11 cellular contexts compared by ENCODE assay signal in the genomic region with DNA sequence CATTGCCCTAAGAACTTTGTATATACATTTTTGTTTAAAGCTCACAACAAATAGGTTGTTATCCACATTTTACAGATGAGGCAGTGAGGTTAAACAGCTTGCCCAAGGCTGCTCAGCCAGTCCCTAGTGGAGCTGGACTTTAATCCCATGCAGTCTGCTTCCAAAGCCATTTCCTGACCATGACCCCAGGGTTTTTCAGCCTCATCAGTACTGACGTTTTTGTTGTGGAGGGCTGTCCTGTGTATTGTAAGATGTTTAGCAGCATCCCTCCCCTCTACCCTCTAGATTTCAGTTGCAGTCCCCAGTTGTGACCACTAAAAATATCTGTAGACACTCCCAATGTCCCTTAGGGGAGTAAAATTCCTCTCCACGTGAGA. TPM values are rescaled to one million over a fixed set of nuclear protein-coding genes. Genes with fewer than 3 reads are reported as not detected.
A peak's percentile ranks its signal among the peaks of the same experiment; 100 is the strongest.
DNase-seq lines count a peak whose midpoint lies in the region; ATAC-seq, FAIRE-seq and TF ChIP-seq lines count a peak whose summit lies in the region.
"Had no signal": no experiment of that assay in that cellular context is flagged by ENCODE, and none has a peak within 500 bp of the region (broad histone marks: within the 10 kb centered on the region; RNA-seq: fewer than 3 reads in every experiment).

No MANE protein-coding gene starts in this region.

- peaks cover 42% of the 10 kb centered on the region for H3K4me1 Mint-ChIP-seq in CD4-positive, alpha-beta T cell (ENCODE audit: low read depth)
- H3K4me1 Mint-ChIP-seq in mesothelial cell of epicardium (peaks cover 82% of the 10 kb centered on the region), glutamatergic neuron (ENCODE audit: low read depth, unreplicated experiment) (peaks cover 8% of the 10 kb centered on the region)

- POLR2A ChIA-PET in CD4-positive, alpha-beta T cell (lab: Charles Lee), result no interaction called here
- POLR2A ChIA-PET in K562 (lab: Yijun Ruan, JAX), result interaction anchor here (1.2 kb wide), 1 partner anchor 9 kb away, joined by 3 read pairs; no protein-coding TSS in a partner anchor

- H2AFZ ChIP-seq in K562 (ENCODE audit: low read depth, low read length), result no peak overlapping the region

- H3K4me3 ChIP-seq in K562 (no peak overlapping the region), adrenal gland (no peak overlapping the region), lower leg skin (ENCODE audit: low read depth, poor library complexity, severe bottlenecking) (no peak overlapping the region)

- no peak for ATAC-seq in CD4-positive, alpha-beta T cell (ENCODE audit: poor library complexity)
- ATAC-seq in HG02759 (IDR thresholded peaks at IDR 0.05; ENCODE audit: unreplicated experiment) (peak; percentile 29), K562 (peak; percentile 29; the same call in 2 of the 3 replicates)

- no peak for TF ChIP-seq EP300 in K562 (IDR thresholded peaks at IDR 0.05; ENCODE audit: low read length)

- TF ChIP-seq POLR2A in K562 (conservative IDR thresholded peaks at IDR 0.05) (no peak), adrenal gland (IDR thresholded peaks at IDR 0.05) (no peak), lower leg skin (IDR thresholded peaks at IDR 0.05) (no peak)

- no peaks in the 10 kb centered on the region for H3K36me3 ChIP-seq in K562 (ENCODE audit: control insufficient read depth, insufficient read depth, low read length)
- H3K36me3 ChIP-seq in adrenal gland (replicated peaks in 1 of 2), result no peaks in the 10 kb centered on the region

- H3K4me1 ChIP-seq in K562 (replicated peaks in 1 of 2; ENCODE audit: control insufficient read depth in 2 of 2, insufficient read depth in 2 of 2, low read length in 2 of 2) (no peaks in the 10 kb centered on the region), adrenal gland (replicated peaks in 1 of 2) (peaks cover 11 to 32% of the 10 kb centered on the region in 2 donors)

- no peaks in the 10 kb centered on the region for H3K79me2 ChIP-seq in K562 (ENCODE audit: control insufficient read depth, insufficient read depth, low read length)

- H3K9me3 ChIP-seq in CD4-positive, alpha-beta T cell (ENCODE audit: control insufficient read depth, low read length), result no peaks in the 10 kb centered on the region
- no peaks in the 10 kb centered on the region for H3K9me3 ChIP-seq in K562 (replicated peaks; ENCODE audit: control insufficient read depth, insufficient read depth, low read depth, low read length)
- H3K9me3 ChIP-seq in adrenal gland (replicated peaks in 1 of 3), result no peaks in the 10 kb centered on the region

- in situ Hi-C loops in K562 (cut with MboI), result loop anchor here (10.0 kb wide), 1 partner anchor 585 kb away; no protein-coding TSS in a partner anchor

- H3K9me3 Mint-ChIP-seq in CD4-positive, alpha-beta T cell, result no peaks in the 10 kb centered on the region
- H3K9me3 Mint-ChIP-seq in mesothelial cell of epicardium, result no peaks in the 10 kb centered on the region
- no peaks in the 10 kb centered on the region for H3K9me3 Mint-ChIP-seq in glutamatergic neuron (ENCODE audit: unreplicated experiment)
- H3K9me3 Mint-ChIP-seq: activated T-helper 1 cell treated with anti-CD3 and anti-CD28 coated beads, Interleukin-12 subunit alpha, Interleukin-12 subunit beta, Interleukin-2, Interleukin-4 antibody, amounts not matched to agents 30 ng/mL and 10 ng/mL and 1 ng/mL, durations not matched to agents 14 hours and 24 hours and 36 hours had no signal

- no peak for FAIRE-seq in K562 (lab: Jason Lieb, UNC)

- no peak overlapping the region for H3K9ac ChIP-seq in K562 (ENCODE audit: insufficient read depth in 1 of 2, low read depth in 2 of 2, low read length in 2 of 2)

- H3K27ac Mint-ChIP-seq in CD4-positive, alpha-beta T cell, result peak overlapping the region; percentile 40
- H3K27ac Mint-ChIP-seq in mesothelial cell of epicardium (peak overlapping the region; percentile 97), glutamatergic neuron (ENCODE audit: unreplicated experiment) (no peak overlapping the region)
- H3K27ac Mint-ChIP-seq: activated T-helper 1 cell treated with anti-CD3 and anti-CD28 coated beads, Interleukin-12 subunit alpha, Interleukin-12 subunit beta, Interleukin-2, Interleukin-4 antibody, amounts not matched to agents 30 ng/mL and 10 ng/mL and 1 ng/mL, durations not matched to agents 14 hours and 24 hours and 36 hours had no signal

- DNase-seq in CD4-positive, alpha-beta T cell, result no peak
- no peak for DNase-seq in K562 (ENCODE audit: extremely low read depth in 1 of 4, low spot score in 3 of 4)
- DNase-seq in mesothelial cell of epicardium (ENCODE audit: low spot score in 2 of 2, unreplicated experiment in 2 of 2), result no peak
- DNase-seq in glutamatergic neuron, result no peak
- no peak for DNase-seq in adrenal gland
- no peak for DNase-seq in lower leg skin (ENCODE audit: low spot score in 2 of 2)
- DNase-seq in stimulated activated CD4-positive, alpha-beta T cell treated with anti-CD3 and anti-CD28 coated beads, Interleukin-1b, Interleukin-23, amount 100 ng/mL, for 48 hours, result no peak
- DNase-seq: NCI-H1417 treated with DMSO at 0.1 percent for 48 hours had no signal

- H3K36me3 Mint-ChIP-seq in CD4-positive, alpha-beta T cell (ENCODE audit: low read depth), result no peaks in the 10 kb centered on the region
- H3K36me3 Mint-ChIP-seq in mesothelial cell of epicardium (peaks cover 3% of the 10 kb centered on the region), glutamatergic neuron (ENCODE audit: unreplicated experiment) (no peaks in the 10 kb centered on the region)

- no peak overlapping the region for H3K4me3 Mint-ChIP-seq in CD4-positive, alpha-beta T cell
- H3K4me3 Mint-ChIP-seq in mesothelial cell of epicardium, result no peak overlapping the region
- H3K4me3 Mint-ChIP-seq in glutamatergic neuron (ENCODE audit: unreplicated experiment), result no peak overlapping the region
- H3K4me3 Mint-ChIP-seq: activated T-helper 1 cell treated with anti-CD3 and anti-CD28 coated beads, Interleukin-12 subunit alpha, Interleukin-12 subunit beta, Interleukin-2, Interleukin-4 antibody, amounts not matched to agents 30 ng/mL and 10 ng/mL and 1 ng/mL, durations not matched to agents 14 hours and 24 hours and 36 hours had no signal

- no peaks in the 10 kb centered on the region for H4K20me1 ChIP-seq in K562 (replicated peaks; ENCODE audit: control insufficient read depth, insufficient read depth, low read length)

- CTCF ChIA-PET in CD4-positive, alpha-beta T cell (lab: Charles Lee), result no interaction called here
- CTCF ChIA-PET in K562 (lab: Yijun Ruan, JAX; ENCODE audit: low intra/inter-chr PET ratio), result no interaction called here

- no peak for TF ChIP-seq CTCF in CD4-positive, alpha-beta T cell (IDR thresholded peaks at IDR 0.05)
- TF ChIP-seq CTCF in K562 (IDR thresholded peaks at IDR 0.05 in 2 of 3, conservative IDR thresholded peaks at IDR 0.05 in 1 of 3; ENCODE audit: insufficient read depth in 2 of 3, low read depth in 1 of 3, low read length in 3 of 3) (no peak), mesothelial cell of epicardium (IDR thresholded peaks at IDR 0.05; ENCODE audit: unreplicated experiment) (no peak), glutamatergic neuron (IDR thresholded peaks at IDR 0.05; ENCODE audit: partially characterized antibody, unreplicated experiment) (no peak), adrenal gland (IDR thresholded peaks at IDR 0.05) (no peak), lower leg skin (IDR thresholded peaks at IDR 0.05) (no peak)

- WGBS in K562 (ENCODE audit: insufficient coverage, low coverage, missing lambda C conversion rate), result 0% methylated on average over 2 of the region's 2 CpGs
- 49 to 64% (median 57%) methylated on average over 2 of the region's 2 CpGs for WGBS in adrenal gland, 4 donors
- 22 to 23% methylated on average over 2 of the region's 2 CpGs for WGBS in lower leg skin, 2 donors

- H3K27me3 Mint-ChIP-seq in CD4-positive, alpha-beta T cell, result no peaks in the 10 kb centered on the region
- H3K27me3 Mint-ChIP-seq in mesothelial cell of epicardium (ENCODE audit: low read depth), result no peaks in the 10 kb centered on the region
- H3K27me3 Mint-ChIP-seq in glutamatergic neuron (ENCODE audit: unreplicated experiment), result no peaks in the 10 kb centered on the region

- intact Hi-C loops in CD4-positive, alpha-beta T cell (cut with DNase I, micrococcal nuclease), result loop anchor here in 1 of 2 experiments (10.0 kb wide), 1 partner anchor 605 kb away; a partner anchor contains a TSS
- intact Hi-C loops in K562 (cut with micrococcal nuclease) (loop anchor here (10.0 kb wide), 1 partner anchor 735 kb away; a partner anchor contains a TSS), adrenal gland (cut with DNase I) (loop anchor here in 1 of 2 donors (10.0 kb wide), 1 partner anchor 105 kb away; no protein-coding TSS in a partner anchor), lower leg skin (cut with DNase I; ENCODE audit: low total_unique reads) (no loop called here)

- H3K27ac ChIP-seq in CD4-positive, alpha-beta T cell (ENCODE audit: low read depth, low read length), result no peak overlapping the region
- H3K27ac ChIP-seq in K562 (ENCODE audit: extremely low read depth, low read depth, low read length) (no peak overlapping the region), adrenal gland (peak overlapping the region in 2 of 5 donors; percentile 45 to 53)
- H3K27ac ChIP-seq: epithelial cell of prostate had no signal

- BruUV-seq in K562 (replicated peaks; lab: Mats Ljungman, UMichigan), result no TSS peak

- no peak overlapping the region for H3K4me2 ChIP-seq in K562 (ENCODE audit: insufficient read depth, low read length)

- TF ChIP-seq RAD21 in K562 (CRISPR knock-in tag; conservative IDR thresholded peaks at IDR 0.05 in 1 of 2, IDR thresholded peaks at IDR 0.05 in 1 of 2), result no peak

- H3K9me1 ChIP-seq in K562 (ENCODE audit: control insufficient read depth, insufficient read depth, low read length), result no peaks in the 10 kb centered on the region

- H3K27me3 ChIP-seq in CD4-positive, alpha-beta T cell (ENCODE audit: control insufficient read depth, insufficient read depth, low read length), result no peaks in the 10 kb centered on the region
- H3K27me3 ChIP-seq in K562 (ENCODE audit: control insufficient read depth in 2 of 2, insufficient read depth in 2 of 2, low read length in 2 of 2), result peaks cover 5 to 23% of the 10 kb centered on the region in 2 experiments; a peak in 3 of 5 replicates
- no peaks in the 10 kb centered on the region for H3K27me3 ChIP-seq in adrenal gland

RNA-seq across cellular contexts. Expression of a gene that starts 30.3 kb away (rescaled TPM):
- not detected for total RNA-seq in CD4-positive, alpha-beta T cell
- total RNA-seq in K562 (2011; cell fraction: chromatin; rRNA removed; ENCODE audit: low replicate concordance), result not detected in 2 replicates
- not detected in 2 replicates for total RNA-seq in K562 (2011; cell fraction: nucleolus; rRNA removed)
- total RNA-seq in K562 (2011; cell fraction: nucleoplasm; rRNA removed), result not detected in 2 replicates
- total RNA-seq in K562 (2014; rRNA removed) (not detected in 2 replicates), K562 (2014; rRNA removed; fragmentation: Illumina TruSeq; extraction: Trizol) (not detected in 2 replicates), K562 (2015; rRNA removed; fragmentation: Illumina TruSeq; extraction: Trizol) (not detected in 2 replicates), K562 (2021) (not detected in 2 replicates), mesothelial cell of epicardium (0.57 to 0.95 TPM in 2 of 3 replicates, not detected in the other), glutamatergic neuron (ENCODE audit: unreplicated experiment) (not detected), adrenal gland (under 1 TPM in 2 of 8 donors, not detected in 6; 0.39 to 0.80 TPM), lower leg skin (1 to 10 TPM in 3 of 4 donors, not detected in 1; 2.1 to 4.6 (median 3.0) TPM)
- polyA plus RNA-seq in K562 (2011; rRNA removed) (0.08 TPM in 1 of 2 replicates, not detected in the other), K562 (2014; fragmentation: Illumina TruSeq; extraction: Trizol) (0.19 TPM in 1 of 2 replicates, not detected in the other), K562 (2014; fragmentation: Nextera tagmentation; extraction: Ambion mirVana) (not detected), K562 (2014; rRNA removed) (not detected in 2 replicates), adrenal gland (under 1 TPM in 1 of 3 donors, not detected in 2; 0.37 TPM)
- not detected in 2 replicates for polyA plus RNA-seq in K562 (2011; cell fraction: cytosol; rRNA removed)
- polyA plus RNA-seq in K562 (2011; cell fraction: nucleus; rRNA removed), result not detected in 2 replicates
- polyA plus RNA-seq in K562 (2012), result not detected in 2 replicates
- not detected in 2 replicates for polyA minus RNA-seq in K562 (2011; rRNA and poly(A)+ RNA removed)
- not detected in 2 replicates for polyA minus RNA-seq in K562 (2011; cell fraction: cytosol; rRNA and poly(A)+ RNA removed)
- not detected in 2 replicates for polyA minus RNA-seq in K562 (2011; cell fraction: nucleus; rRNA and poly(A)+ RNA removed)
- total RNA-seq: activated T-helper 1 cell treated with anti-CD3 and anti-CD28 coated beads, Interleukin-12 subunit alpha, Interleukin-12 subunit beta, Interleukin-2, Interleukin-4 antibody, amounts not matched to agents 30 ng/mL and 10 ng/mL and 1 ng/mL, durations not matched to agents 14 hours and 24 hours and 36 hours had no signal

RNA-seq across cellular contexts. Expression of a gene that starts 53.6 kb away (rescaled TPM):
- 10 to 100 TPM; 23.7 to 27.1 TPM for total RNA-seq in CD4-positive, alpha-beta T cell
- total RNA-seq in K562 (2011; cell fraction: chromatin; rRNA removed; ENCODE audit: low replicate concordance), result 43.3 and 43.8 TPM in 2 replicates
- total RNA-seq in K562 (2011; cell fraction: nucleolus; rRNA removed), result 42.9 and 48.8 TPM in 2 replicates
- 52.9 and 57.7 TPM in 2 replicates for total RNA-seq in K562 (2011; cell fraction: nucleoplasm; rRNA removed)
- total RNA-seq in K562 (2014; rRNA removed), result 30.5 and 34.4 TPM in 2 replicates
- 54.7 and 62.1 TPM in 2 replicates for total RNA-seq in K562 (2014; rRNA removed; fragmentation: Illumina TruSeq; extraction: Trizol)
- total RNA-seq in K562 (2015; rRNA removed; fragmentation: Illumina TruSeq; extraction: Trizol), result 44.5 and 46.0 TPM in 2 replicates
- total RNA-seq in K562 (2021), result 38.9 and 40.3 TPM in 2 replicates
- polyA plus RNA-seq in K562 (2011; rRNA removed), result 59.3 and 60.4 TPM in 2 replicates
- polyA plus RNA-seq in K562 (2011; cell fraction: cytosol; rRNA removed), result 50.8 and 72.2 TPM in 2 replicates
- 31.5 and 37.4 TPM in 2 replicates for polyA plus RNA-seq in K562 (2011; cell fraction: nucleus; rRNA removed)
- 49.3 and 58.4 TPM in 2 replicates for polyA plus RNA-seq in K562 (2012)
- 56.4 and 59.3 TPM in 2 replicates for polyA plus RNA-seq in K562 (2014; fragmentation: Illumina TruSeq; extraction: Trizol)
- 10 to 100 TPM; 92.9 to 97.9 TPM for polyA plus RNA-seq in K562 (2014; fragmentation: Nextera tagmentation; extraction: Ambion mirVana)
- 39.1 and 49.9 TPM in 2 replicates for polyA plus RNA-seq in K562 (2014; rRNA removed)
- 54.5 and 72.3 TPM in 2 replicates for polyA minus RNA-seq in K562 (2011; rRNA and poly(A)+ RNA removed)
- polyA minus RNA-seq in K562 (2011; cell fraction: cytosol; rRNA and poly(A)+ RNA removed), result 14.7 and 28.0 TPM in 2 replicates
- polyA minus RNA-seq in K562 (2011; cell fraction: nucleus; rRNA and poly(A)+ RNA removed), result 22.5 and 45.2 TPM in 2 replicates
- 31.9 to 33.9 TPM (median 33.3 TPM) in 3 replicates for total RNA-seq in mesothelial cell of epicardium
- 27.7 TPM for total RNA-seq in glutamatergic neuron (ENCODE audit: unreplicated experiment)
- 10 to 100 TPM; 19.7 to 33.6 (median 25.2) TPM for total RNA-seq in adrenal gland
- 10 to 100 TPM; 20.3 to 30.9 (median 27.7) TPM for polyA plus RNA-seq in adrenal gland
- 10 to 100 TPM; 26.2 to 60.3 (median 48.4) TPM for total RNA-seq in lower leg skin
